Comparison of ENCODE assay signal across 27 cellular contexts in the genomic region with DNA sequence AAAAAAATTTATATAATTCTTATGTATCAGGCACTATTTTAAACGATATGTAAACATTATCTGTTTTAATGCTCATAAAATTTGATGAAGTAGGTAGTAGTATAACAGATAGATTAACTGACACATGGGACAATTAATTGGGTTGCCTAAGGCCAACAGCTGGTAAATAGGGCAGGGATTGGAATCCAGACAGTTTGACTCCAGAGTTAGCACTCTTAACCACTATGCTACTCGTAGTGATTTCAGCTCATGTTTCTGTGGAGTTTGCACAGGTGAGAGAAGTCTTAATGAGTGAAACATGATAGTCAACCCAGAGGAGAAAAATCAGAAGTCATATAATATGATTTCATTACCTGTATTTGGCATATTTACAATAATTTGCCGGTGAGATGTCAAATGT.
DNase-seq lines count a peak whose midpoint lies in the region; ATAC-seq and TF ChIP-seq lines count a peak whose summit lies in the region.
"Had no signal": no experiment of that assay in that cellular context is flagged by ENCODE, and none has a peak within 500 bp of the region (broad histone marks: within the 10 kb centered on the region; RNA-seq: fewer than 3 reads in every experiment).

No MANE protein-coding gene starts in this region.

- peaks cover 48% of the 10 kb centered on the region for H3K9me3 ChIP-seq in endodermal cell (ENCODE audit: control insufficient read depth, low read length)
- H3K9me3 ChIP-seq in gastrocnemius medialis, result no peaks in the 10 kb centered on the region
- H3K9me3 ChIP-seq: ovary, uterus had no signal

- peaks cover 18% of the 10 kb centered on the region for H3K36me3 Mint-ChIP-seq in endodermal cell (ENCODE audit: low read depth)
- H3K36me3 Mint-ChIP-seq in activated CD4-positive, alpha-beta T cell treated with anti-CD3 and anti-CD28 coated beads, Interleukin-2, amount 10 ng/mL, durations not matched to agents 24 days and 14 days (ENCODE audit: low read depth), result no peaks in the 10 kb centered on the region
- H3K36me3 Mint-ChIP-seq: activated naive CD4-positive, alpha-beta T cell treated with anti-CD3 and anti-CD28 coated beads, Interleukin-2, amount 50 U/mL, for 24 hours had no signal

- ATAC-seq in gastrocnemius medialis (no peak), GM21529 (IDR thresholded peaks at IDR 0.05; ENCODE audit: unreplicated experiment) (no peak)
- ATAC-seq: activated CD4-positive, CD25-positive, alpha-beta regulatory T cell treated with anti-CD3 and anti-CD28 coated beads, Interleukin-2, amount 50 U/mL, for 24 hours; activated T-helper 17 cell treated with anti-CD3 and anti-CD28 coated beads, Interleukin-2, amount 50 U/mL, for 72 hours; foreskin keratinocyte had no signal

- WGBS in endodermal cell (ENCODE audit: insufficient coverage in 1 of 2, insufficient read length in 1 of 2), 2 experiments, result 61 to 100% methylated on average over 1 to 3 of the region's 3 CpGs

- no peaks in the 10 kb centered on the region for H3K36me3 ChIP-seq in endodermal cell (ENCODE audit: control insufficient read depth, insufficient read depth, low read length)
- H3K36me3 ChIP-seq in gastrocnemius medialis, result no peaks in the 10 kb centered on the region
- H3K36me3 ChIP-seq: ovary, thoracic aorta, uterus had no signal

- DNase-seq in NCI-H1092 (lab: John Stamatoyannopoulos, UW) (peak; percentile 22), NCI-H1436 treated with DMSO at 0.1 percent for 48 hours (lab: John Stamatoyannopoulos, UW) (peak; percentile 49), NCI-H524 (lab: John Stamatoyannopoulos, UW) (peak; percentile 38 to 69), endodermal cell (no peak), gastrocnemius medialis (no peak)
- no peak for DNase-seq in activated CD4-positive, alpha-beta T cell treated with anti-CD3 and anti-CD28 coated beads, Interleukin-2, amount 10 ng/mL, durations not matched to agents 24 days and 14 days
- DNase-seq: activated CD4-positive, alpha-beta memory T cell treated with anti-CD3 and anti-CD28 coated beads, Interleukin-2, amount 10 ng/mL, durations not matched to agents 7 days and 5 days; amygdala; Calu3; effector CD4-positive, alpha-beta T cell; erythroblast; foreskin keratinocyte; mammary epithelial cell; NCI-H1048; ovary; retina; small intestine; uterus had no signal

- H3K4me1 ChIP-seq in endodermal cell (ENCODE audit: control insufficient read depth, insufficient read depth, low read length) (peaks cover under 1% of the 10 kb centered on the region), gastrocnemius medialis (no peaks in the 10 kb centered on the region)
- H3K4me1 ChIP-seq: foreskin keratinocyte, uterus had no signal

- H3K4me3 ChIP-seq in endodermal cell (ENCODE audit: low read length), result no peak overlapping the region
- H3K4me3 ChIP-seq in gastrocnemius medialis, result no peak overlapping the region
- H3K4me3 ChIP-seq: hepatocyte, ovary, SK-N-MC, thoracic aorta, uterus had no signal

- no peaks in the 10 kb centered on the region for H3K27me3 Mint-ChIP-seq in endodermal cell (ENCODE audit: insufficient read depth)
- H3K27me3 Mint-ChIP-seq in activated CD4-positive, alpha-beta T cell treated with anti-CD3 and anti-CD28 coated beads, Interleukin-2, amount 10 ng/mL, durations not matched to agents 24 days and 14 days, result no peaks in the 10 kb centered on the region
- H3K27me3 Mint-ChIP-seq: activated CD4-positive, alpha-beta memory T cell treated with anti-CD3 and anti-CD28 coated beads, Interleukin-2, amount 10 ng/mL, durations not matched to agents 7 days and 5 days; activated naive CD4-positive, alpha-beta T cell treated with anti-CD3 and anti-CD28 coated beads, Interleukin-2, amount 50 U/mL, for 24 hours; stimulated activated naive CD8-positive, alpha-beta T cell treated with anti-CD3 and anti-CD28 coated beads, Interleukin-15, Interleukin-2, amounts not matched to agents 100 ng/mL and 50 ng/mL, for 24 hours had no signal

- H3K4me3 Mint-ChIP-seq in endodermal cell, result no peak overlapping the region
- no peak overlapping the region for H3K4me3 Mint-ChIP-seq in activated CD4-positive, alpha-beta T cell treated with anti-CD3 and anti-CD28 coated beads, Interleukin-2, amount 10 ng/mL, durations not matched to agents 24 days and 14 days
- H3K4me3 Mint-ChIP-seq: activated CD4-positive, alpha-beta memory T cell treated with anti-CD3 and anti-CD28 coated beads, Interleukin-2, amount 10 ng/mL, durations not matched to agents 7 days and 5 days; activated naive CD4-positive, alpha-beta T cell treated with anti-CD3 and anti-CD28 coated beads, Interleukin-2, amount 50 U/mL, for 24 hours; activated T-helper 17 cell treated with anti-CD3 and anti-CD28 coated beads, Interleukin-2, amount 50 U/mL, for 72 hours; stimulated activated naive CD8-positive, alpha-beta T cell treated with anti-CD3 and anti-CD28 coated beads, Interleukin-15, Interleukin-2, amounts not matched to agents 100 ng/mL and 50 ng/mL, for 24 hours; T-helper 1 cell treated with Interleukin-12 subunit alpha and Interleukin-12 subunit beta and Interleukin-4 antibody, amounts not matched to agents 30 μg/mL and 1 μg/mL, for 36 hours had no signal

- peaks cover 32% of the 10 kb centered on the region for H3K9me3 Mint-ChIP-seq in endodermal cell
- peaks cover 2% of the 10 kb centered on the region for H3K9me3 Mint-ChIP-seq in activated CD4-positive, alpha-beta T cell treated with anti-CD3 and anti-CD28 coated beads, Interleukin-2, amount 10 ng/mL, durations not matched to agents 24 days and 14 days
- H3K9me3 Mint-ChIP-seq: activated CD4-positive, alpha-beta memory T cell treated with anti-CD3 and anti-CD28 coated beads, Interleukin-2, amount 10 ng/mL, durations not matched to agents 7 days and 5 days; activated naive CD4-positive, alpha-beta T cell treated with anti-CD3 and anti-CD28 coated beads, Interleukin-2, amount 50 U/mL, for 24 hours; T-helper 1 cell treated with Interleukin-12 subunit alpha and Interleukin-12 subunit beta and Interleukin-4 antibody, amounts not matched to agents 30 μg/mL and 1 μg/mL, for 36 hours had no signal

- H3K4me1 Mint-ChIP-seq in endodermal cell, result peaks cover 10% of the 10 kb centered on the region
- H3K4me1 Mint-ChIP-seq in activated CD4-positive, alpha-beta T cell treated with anti-CD3 and anti-CD28 coated beads, Interleukin-2, amount 10 ng/mL, durations not matched to agents 24 days and 14 days, result no peaks in the 10 kb centered on the region
- H3K4me1 Mint-ChIP-seq: activated CD4-positive, alpha-beta memory T cell treated with anti-CD3 and anti-CD28 coated beads, Interleukin-2, amount 10 ng/mL, durations not matched to agents 7 days and 5 days; activated naive CD4-positive, alpha-beta T cell treated with anti-CD3 and anti-CD28 coated beads, Interleukin-2, amount 50 U/mL, for 24 hours; activated T-helper 17 cell treated with anti-CD3 and anti-CD28 coated beads, Interleukin-2, amount 50 U/mL, for 72 hours had no signal

- intact Hi-C loops in gastrocnemius medialis (cut with DNase I; ENCODE audit: low total_unique reads), result no loop called here
- intact Hi-C loops in activated CD4-positive, alpha-beta T cell treated with anti-CD3 and anti-CD28 coated beads, Interleukin-2, amount 10 ng/mL, durations not matched to agents 24 days and 14 days (cut with micrococcal nuclease), result no loop called here

- no peak for TF ChIP-seq POLR2A in gastrocnemius medialis (IDR thresholded peaks at IDR 0.05)

- no peak overlapping the region for H3K9ac ChIP-seq in endodermal cell (ENCODE audit: extremely low read depth, low read length, poor library complexity, severe bottlenecking)

- no peaks in the 10 kb centered on the region for H3K27me3 ChIP-seq in endodermal cell (ENCODE audit: control insufficient read depth, insufficient read depth, low read length, poor library complexity, severe bottlenecking)
- H3K27me3 ChIP-seq in gastrocnemius medialis, result no peaks in the 10 kb centered on the region
- H3K27me3 ChIP-seq: hepatocyte, ovary, uterus had no signal

- H3K27ac ChIP-seq in endodermal cell (ENCODE audit: low read depth, low read length) (no peak overlapping the region), gastrocnemius medialis (no peak overlapping the region)
- H3K27ac ChIP-seq: foreskin keratinocyte, hepatocyte, ovary, SK-N-MC, thoracic aorta, uterus had no signal

- in situ Hi-C loops in gastrocnemius medialis (cut with MboI; ENCODE audit: low sequenced_read_pairs in 4 of 4), result no loop called here

- H3K27ac Mint-ChIP-seq in endodermal cell, result peak overlapping the region; percentile 73
- H3K27ac Mint-ChIP-seq in activated CD4-positive, alpha-beta T cell treated with anti-CD3 and anti-CD28 coated beads, Interleukin-2, amount 10 ng/mL, durations not matched to agents 24 days and 14 days, result no peak overlapping the region
- H3K27ac Mint-ChIP-seq: activated CD4-positive, alpha-beta memory T cell treated with anti-CD3 and anti-CD28 coated beads, Interleukin-2, amount 10 ng/mL, durations not matched to agents 7 days and 5 days; activated naive CD4-positive, alpha-beta T cell treated with anti-CD3 and anti-CD28 coated beads, Interleukin-2, amount 50 U/mL, for 24 hours; activated T-helper 17 cell treated with anti-CD3 and anti-CD28 coated beads, Interleukin-2, amount 50 U/mL, for 72 hours; stimulated activated naive CD8-positive, alpha-beta T cell treated with anti-CD3 and anti-CD28 coated beads, Interleukin-15, Interleukin-2, amounts not matched to agents 100 ng/mL and 50 ng/mL, for 24 hours; T-helper 1 cell treated with Interleukin-12 subunit alpha and Interleukin-12 subunit beta and Interleukin-4 antibody, amounts not matched to agents 30 μg/mL and 1 μg/mL, for 36 hours had no signal

- no peak for TF ChIP-seq CTCF in endodermal cell (conservative IDR thresholded peaks at IDR 0.05)
- TF ChIP-seq CTCF in gastrocnemius medialis (IDR thresholded peaks at IDR 0.05 in 4 of 5, conservative IDR thresholded peaks at IDR 0.05 in 1 of 5), result no peak

Comparison
In these comparisons a context has a peak if more than half of its experiments do, and no peak if none do; other contexts are left out.
1. DNase-seq: peak in NCI-H1092 (single experiment), NCI-H1436 treated with DMSO at 0.1 percent for 48 hours (single experiment) and NCI-H524 (2 of 2); none in endodermal cell (single experiment), gastrocnemius medialis (0 of 2) and activated CD4-positive, alpha-beta T cell treated with anti-CD3 and anti-CD28 coated beads, Interleukin-2, amount 10 ng/mL, durations not matched to agents 24 days and 14 days (single experiment).